15 cellular contexts compared by ENCODE assay signal in genomic region chr4:122831515-122832196, GRCh38. TPM values are rescaled to one million over a fixed set of nuclear protein-coding genes. Genes with fewer than 3 reads are reported as not detected.
DNase-seq lines count a peak whose midpoint lies in the region; ATAC-seq lines count a peak whose summit lies in the region.
"Had no signal": no experiment of that assay in that cellular context is flagged by ENCODE, and none has a peak within 500 bp of the region (broad histone marks: within the 10 kb centered on the region; RNA-seq: fewer than 3 reads in every experiment).

No MANE protein-coding gene starts in this region.

- H3K27me3 ChIP-seq in skeletal muscle satellite cell (ENCODE audit: control insufficient read depth, insufficient read depth, low read length) = no peaks in the 10 kb centered on the region

- no peak overlapping the region for H3K9ac ChIP-seq in skeletal muscle satellite cell (ENCODE audit: low read depth, low read length)

- H3K4me1 ChIP-seq in skeletal muscle satellite cell (ENCODE audit: control insufficient read depth, insufficient read depth, low read length) = peaks cover 67% of the 10 kb centered on the region
- H3K4me1 ChIP-seq: upper lobe of right lung had no signal

- no peak for ATAC-seq in stimulated activated naive CD8-positive, alpha-beta T cell treated with anti-CD3 and anti-CD28 coated beads, Interleukin-15, Interleukin-2, amounts not matched to agents 100 U/mL and 50 U/mL, for 24 hours
- no peak for ATAC-seq in HG02798 (IDR thresholded peaks at IDR 0.05; ENCODE audit: poor library complexity, unreplicated experiment)
- ATAC-seq: activated naive CD4-positive, alpha-beta T cell treated with anti-CD3 and anti-CD28 coated beads, Interleukin-2, amount 50 U/mL, for 72 hours; Panc1; upper lobe of right lung had no signal

- H3K9me3 ChIP-seq in skeletal muscle satellite cell (replicated peaks; ENCODE audit: low read length) = no peaks in the 10 kb centered on the region
- H3K9me3 ChIP-seq: upper lobe of right lung had no signal

- H3K4me3 ChIP-seq in skeletal muscle satellite cell (ENCODE audit: low read length) = peak overlapping the region; percentile 88
- H3K4me3 ChIP-seq: upper lobe of right lung had no signal

- DNase-seq in NCI-H1417 (lab: John Stamatoyannopoulos, UW) (peak in 2 of 3 experiments; percentile 24 to 76), NCI-H1417 treated with DMSO at 0.1 percent for 48 hours (lab: John Stamatoyannopoulos, UW) (no peak), RPMI7951 (ENCODE audit: low read depth) (peak; percentile 19), fibroblast of gingiva (ENCODE audit: low read depth) (peak; percentile 24), SHP77 (lab: John Stamatoyannopoulos, UW) (no peak)
- no peak for DNase-seq in stimulated activated naive CD8-positive, alpha-beta T cell treated with anti-CD3 and anti-CD28 coated beads, Interleukin-15, Interleukin-2, amounts not matched to agents 100 U/mL and 50 U/mL, for 24 hours
- DNase-seq: activated CD8-positive, alpha-beta memory T cell treated with anti-CD3 and anti-CD28 coated beads, Interleukin-2, amount 50 U/mL, for 4 hours; NCI-H1436; NCI-H524 treated with DMSO at 0.1 percent for 48 hours; stimulated activated CD4-positive, alpha-beta T cell treated with anti-CD3 and anti-CD28 coated beads, Interleukin-2, amount 100 ng/mL, for 48 hours; upper lobe of right lung had no signal

- H3K36me3 ChIP-seq in skeletal muscle satellite cell (ENCODE audit: insufficient read depth, low read length) = peaks cover 24% of the 10 kb centered on the region
- H3K36me3 ChIP-seq: upper lobe of right lung had no signal

- peak overlapping the region; percentile 84 for H3K4me2 ChIP-seq in skeletal muscle satellite cell (ENCODE audit: low read length)

RNA-seq across cellular contexts. Expression of gene FGF2, which starts 5.0 kb away (rescaled TPM):
- total RNA-seq in RPMI7951 (2014; rRNA removed; shearing (Covaris generic)) = 3.3 and 4.1 TPM in 2 replicates
- 26.9 and 53.0 TPM in 2 replicates for total RNA-seq in skeletal muscle satellite cell (2012; rRNA removed)

Comparison
In these comparisons a context has a peak if more than half of its experiments do, and no peak if none do; other contexts are left out.
1. DNase-seq: peak in NCI-H1417 (2 of 3), RPMI7951 (single experiment) and fibroblast of gingiva (single experiment); none in NCI-H1417 treated with DMSO at 0.1 percent for 48 hours (single experiment), stimulated activated naive CD8-positive, alpha-beta T cell treated with anti-CD3 and anti-CD28 coated beads, Interleukin-15, Interleukin-2, amounts not matched to agents 100 U/mL and 50 U/mL, for 24 hours (single experiment) and SHP77 (0 of 2).